In the genomic region with DNA sequence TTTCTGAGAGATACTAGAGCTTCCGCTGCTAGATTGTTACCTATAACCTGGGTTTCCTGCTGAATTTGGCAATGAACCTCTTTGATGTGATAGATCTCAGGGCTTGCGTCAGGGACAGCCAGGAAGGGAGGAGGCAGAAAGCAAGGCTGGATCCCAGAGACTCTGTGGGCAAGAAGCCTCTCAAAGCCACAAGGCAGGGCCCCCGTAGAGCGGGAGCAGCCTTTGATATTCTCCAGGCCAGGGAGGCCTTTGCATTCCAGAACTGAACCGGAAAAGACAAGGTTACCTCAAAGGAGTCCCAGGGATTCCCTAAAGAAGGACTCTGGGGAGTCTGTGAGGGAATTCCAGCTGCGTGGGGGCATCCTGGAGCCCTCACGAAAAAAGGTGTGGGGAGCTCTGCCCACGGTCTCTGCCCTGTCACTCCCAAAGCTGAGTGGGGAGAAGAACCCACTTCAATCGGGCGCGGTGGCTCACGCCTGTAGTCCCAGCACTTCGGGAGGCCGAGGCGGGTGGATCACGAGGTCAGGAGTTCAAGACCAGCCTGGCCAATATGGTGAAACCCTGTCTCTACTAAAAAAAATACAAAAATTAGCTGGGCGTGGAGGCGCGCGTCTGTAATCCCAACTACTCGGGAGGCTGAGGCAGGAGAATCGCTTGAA, we compare ENCODE assay signal across 26 cellular contexts. TPM values are rescaled to one million over a fixed set of nuclear protein-coding genes. Genes with fewer than 3 reads are reported as not detected.
DNase-seq lines count a peak whose midpoint lies in the region; ATAC-seq and TF ChIP-seq lines count a peak whose summit lies in the region.
"Had no signal": no experiment of that assay in that cellular context is flagged by ENCODE, and none has a peak within 500 bp of the region (broad histone marks: within the 10 kb centered on the region; RNA-seq: fewer than 3 reads in every experiment).

No MANE protein-coding gene starts in this region.

- no peak overlapping the region for H3K4me3 ChIP-seq in CD8-positive, alpha-beta T cell (ENCODE audit: low read depth, low read length)
- H3K4me3 ChIP-seq in NT2/D1 (ENCODE audit: insufficient read length, low read depth) (peak overlapping the region; percentile 9), endodermal cell (ENCODE audit: low read length) (no peak overlapping the region), right atrium auricular region (no peak overlapping the region)
- H3K4me3 ChIP-seq: A549, ascending aorta, esophagus squamous epithelium, GM12878, heart right ventricle, lower lobe of right lung, MG63, ovary, SJCRH30, tibial nerve had no signal

- no peaks in the 10 kb centered on the region for H3K36me3 ChIP-seq in CD8-positive, alpha-beta T cell (ENCODE audit: insufficient read depth, low read length)
- H3K36me3 ChIP-seq in NT2/D1 (ENCODE audit: insufficient read depth, insufficient read length, low read length) (no peaks in the 10 kb centered on the region), endodermal cell (ENCODE audit: control insufficient read depth, insufficient read depth, low read length) (no peaks in the 10 kb centered on the region), right atrium auricular region (no peaks in the 10 kb centered on the region)
- H3K36me3 ChIP-seq: ascending aorta, esophagus squamous epithelium, heart right ventricle, lower lobe of right lung, MG63, ovary, SJCRH30, tibial nerve had no signal

- H3K9me3 ChIP-seq in CD8-positive, alpha-beta T cell (ENCODE audit: low read length), result no peaks in the 10 kb centered on the region
- H3K9me3 ChIP-seq in NT2/D1 (ENCODE audit: insufficient read depth, low read length) (no peaks in the 10 kb centered on the region), endodermal cell (ENCODE audit: control insufficient read depth, low read length) (no peaks in the 10 kb centered on the region), right atrium auricular region (no peaks in the 10 kb centered on the region)
- H3K9me3 ChIP-seq: A549, ascending aorta, esophagus squamous epithelium, heart right ventricle, lower lobe of right lung, MG63, ovary, SJCRH30, tibial nerve had no signal

- CTCF ChIA-PET in CD8-positive, alpha-beta T cell (lab: Charles Lee), result interaction anchor here (0.6 to 3.0 kb wide), 11 partner anchors 11 to 189 kb away, joined by 3 to 18 read pairs (median 3); no protein-coding TSS in a partner anchor

- H3K27ac ChIP-seq in CD8-positive, alpha-beta T cell (ENCODE audit: low read depth, low read length), result no peak overlapping the region
- no peak overlapping the region for H3K27ac ChIP-seq in endodermal cell (ENCODE audit: low read depth, low read length)
- no peak overlapping the region for H3K27ac ChIP-seq in right atrium auricular region
- H3K27ac ChIP-seq: A549, ascending aorta, esophagus squamous epithelium, foreskin keratinocyte, heart right ventricle, KMS-11, lower lobe of right lung, ovary, SJCRH30, tibial nerve had no signal

- H3K4me1 ChIP-seq in CD8-positive, alpha-beta T cell (ENCODE audit: insufficient read depth, low read length), result no peaks in the 10 kb centered on the region
- no peaks in the 10 kb centered on the region for H3K4me1 ChIP-seq in NT2/D1 (ENCODE audit: insufficient read depth, insufficient read length)
- H3K4me1 ChIP-seq in endodermal cell (ENCODE audit: control insufficient read depth, insufficient read depth, low read length), result no peaks in the 10 kb centered on the region
- H3K4me1 ChIP-seq in right atrium auricular region, result no peaks in the 10 kb centered on the region
- H3K4me1 ChIP-seq: A549, ascending aorta, esophagus squamous epithelium, foreskin keratinocyte, lower lobe of right lung, SJCRH30 had no signal

- intact Hi-C loops in CD8-positive, alpha-beta T cell (cut with DNase I, micrococcal nuclease), result loop anchor here (1.0 to 5.0 kb wide), 3 partner anchors 52 to 190 kb away; a partner anchor contains a TSS

- no peaks in the 10 kb centered on the region for H3K27me3 ChIP-seq in CD8-positive, alpha-beta T cell (ENCODE audit: insufficient read depth, low read length)
- H3K27me3 ChIP-seq in NT2/D1 (ENCODE audit: insufficient read depth, insufficient read length), result no peaks in the 10 kb centered on the region
- no peaks in the 10 kb centered on the region for H3K27me3 ChIP-seq in endodermal cell (ENCODE audit: control insufficient read depth, insufficient read depth, low read length, poor library complexity, severe bottlenecking)
- H3K27me3 ChIP-seq in right atrium auricular region, result no peaks in the 10 kb centered on the region
- H3K27me3 ChIP-seq: ascending aorta, foreskin keratinocyte, heart right ventricle, MG63, ovary, SJCRH30, tibial nerve had no signal

- H3K9ac ChIP-seq in NT2/D1 (ENCODE audit: insufficient read length, low read depth) (peak overlapping the region; percentile 50), endodermal cell (ENCODE audit: extremely low read depth, low read length, poor library complexity, severe bottlenecking) (no peak overlapping the region)
- H3K9ac ChIP-seq: KMS-11 had no signal

- DNase-seq in CD8-positive, alpha-beta T cell, result no peak
- peak; percentile 15 for DNase-seq in NT2/D1 (ENCODE audit: low read depth, low spot score)
- peak; percentile 66 for DNase-seq in endodermal cell
- no peak for DNase-seq in nephron progenitor cell
- DNase-seq in NCI-H2029 treated with DMSO at 0.1 percent for 48 hours (lab: John Stamatoyannopoulos, UW), result no peak
- no peak for DNase-seq in right atrium auricular region (ENCODE audit: low spot score)
- DNase-seq: esophagus squamous epithelium, lower lobe of right lung had no signal

- no peak for ATAC-seq in CD8-positive, alpha-beta T cell
- ATAC-seq in GM18909 (IDR thresholded peaks at IDR 0.05; ENCODE audit: poor library complexity, unreplicated experiment) (no peak), GM21447 (IDR thresholded peaks at IDR 0.05; ENCODE audit: unreplicated experiment) (no peak)

- no peaks in the 10 kb centered on the region for H3K9me3 Mint-ChIP-seq in CD8-positive, alpha-beta T cell
- H3K9me3 Mint-ChIP-seq in endodermal cell (peaks cover 2% of the 10 kb centered on the region), nephron progenitor cell (no peaks in the 10 kb centered on the region)
- H3K9me3 Mint-ChIP-seq: activated naive CD8-positive, alpha-beta T cell treated with anti-CD3 and anti-CD28 coated beads for 36 hours; CD4-positive, alpha-beta memory T cell had no signal

- no peaks in the 10 kb centered on the region for H3K36me3 Mint-ChIP-seq in CD8-positive, alpha-beta T cell
- H3K36me3 Mint-ChIP-seq in endodermal cell (ENCODE audit: low read depth) (no peaks in the 10 kb centered on the region), nephron progenitor cell (ENCODE audit: low read depth) (no peaks in the 10 kb centered on the region)
- H3K36me3 Mint-ChIP-seq: activated naive CD8-positive, alpha-beta T cell treated with anti-CD3 and anti-CD28 coated beads for 36 hours had no signal

- TF ChIP-seq CTCF in CD8-positive, alpha-beta T cell (IDR thresholded peaks at IDR 0.05), result no peak
- TF ChIP-seq CTCF in endodermal cell (conservative IDR thresholded peaks at IDR 0.05) (no peak), nephron progenitor cell (IDR thresholded peaks at IDR 0.05) (no peak), right atrium auricular region (IDR thresholded peaks at IDR 0.05) (no peak)

- no peak overlapping the region for H3K4me3 Mint-ChIP-seq in CD8-positive, alpha-beta T cell
- no peak overlapping the region for H3K4me3 Mint-ChIP-seq in endodermal cell
- no peak overlapping the region for H3K4me3 Mint-ChIP-seq in nephron progenitor cell
- H3K4me3 Mint-ChIP-seq: activated naive CD8-positive, alpha-beta T cell treated with anti-CD3 and anti-CD28 coated beads for 36 hours had no signal

- WGBS in endodermal cell (ENCODE audit: insufficient coverage in 1 of 2, insufficient read length in 1 of 2), 2 experiments, result 74 to 75% methylated on average over 20 to 22 of the region's 22 CpGs

- POLR2A ChIA-PET in CD8-positive, alpha-beta T cell (lab: Charles Lee), result interaction anchor here (1.5 kb wide), 1 partner anchor 22 kb away, joined by 4 read pairs; no protein-coding TSS in a partner anchor

- peak overlapping the region; percentile 72 for H3K27ac Mint-ChIP-seq in CD8-positive, alpha-beta T cell
- H3K27ac Mint-ChIP-seq in endodermal cell (no peak overlapping the region), nephron progenitor cell (peak overlapping the region; percentile 39)
- H3K27ac Mint-ChIP-seq: activated naive CD8-positive, alpha-beta T cell treated with anti-CD3 and anti-CD28 coated beads for 36 hours had no signal

- peaks cover 12% of the 10 kb centered on the region for H3K4me1 Mint-ChIP-seq in CD8-positive, alpha-beta T cell (ENCODE audit: low read depth)
- H3K4me1 Mint-ChIP-seq in endodermal cell (no peaks in the 10 kb centered on the region), nephron progenitor cell (peaks cover 13% of the 10 kb centered on the region)

- no peaks in the 10 kb centered on the region for H3K27me3 Mint-ChIP-seq in CD8-positive, alpha-beta T cell (ENCODE audit: low read depth)
- H3K27me3 Mint-ChIP-seq in endodermal cell (ENCODE audit: insufficient read depth) (no peaks in the 10 kb centered on the region), nephron progenitor cell (ENCODE audit: low read depth, poor library complexity) (peaks cover 13% of the 10 kb centered on the region)
- H3K27me3 Mint-ChIP-seq: activated naive CD8-positive, alpha-beta T cell treated with anti-CD3 and anti-CD28 coated beads for 36 hours had no signal

RNA-seq across cellular contexts. Expression of a gene that starts 14.3 kb away (rescaled TPM):
- under 1 TPM; 0.14 to 0.19 TPM for total RNA-seq in CD8-positive, alpha-beta T cell
- not detected for total RNA-seq in endodermal cell
- not detected for polyA plus RNA-seq in endodermal cell (2013, experiment 1 of 2)
- not detected for polyA plus RNA-seq in endodermal cell (2013, experiment 2 of 2)
- 1 to 10 TPM; 1.1 to 2.8 TPM for total RNA-seq in right atrium auricular region
- total RNA-seq: activated naive CD8-positive, alpha-beta T cell treated with anti-CD3 and anti-CD28 coated beads for 36 hours; dermis blood vessel endothelial cell; foreskin keratinocyte; HT-29; RPMI7951; SJCRH30 had no signal
- polyA plus RNA-seq: A549, foreskin keratinocyte, neural cell had no signal

RNA-seq across cellular contexts. Expression of a gene that starts 33.1 kb away (rescaled TPM):
- total RNA-seq in CD8-positive, alpha-beta T cell, result 10 to 100 TPM; 27.1 to 27.6 TPM
- total RNA-seq in endodermal cell (10 to 100 TPM; 32.2 to 32.8 TPM), right atrium auricular region (10 to 100 TPM; 29.6 to 34.1 TPM)
- polyA plus RNA-seq in endodermal cell (2013, experiment 1 of 2), result 43.8 TPM
- polyA plus RNA-seq in endodermal cell (2013, experiment 2 of 2), result 46.8 TPM

RNA-seq across cellular contexts. Expression of a gene that starts 57.3 kb away (rescaled TPM):
- total RNA-seq in CD8-positive, alpha-beta T cell, result 1 to 10 TPM; 3.2 to 3.3 TPM
- total RNA-seq in endodermal cell (10 to 100 TPM; 13.9 to 15.5 TPM), right atrium auricular region (1 to 10 TPM; 4.7 to 4.8 TPM)
- 8.9 TPM for polyA plus RNA-seq in endodermal cell (2013, experiment 1 of 2)
- polyA plus RNA-seq in endodermal cell (2013, experiment 2 of 2), result 7.6 TPM

Comparison
In these comparisons a context has a peak if more than half of its experiments do, and no peak if none do; other contexts are left out.
1. DNase-seq: peak in NT2/D1 (single experiment) and endodermal cell (single experiment); none in CD8-positive, alpha-beta T cell (0 of 7), nephron progenitor cell (single experiment), NCI-H2029 treated with DMSO at 0.1 percent for 48 hours (single experiment) and right atrium auricular region (single experiment).